In genomic region chr12:14284189-14284722, GRCh38 we compare ENCODE assay signal across 9 cellular contexts.
DNase-seq lines count a peak whose midpoint lies in the region; ATAC-seq, FAIRE-seq and TF ChIP-seq lines count a peak whose summit lies in the region.
"Had no signal": no experiment of that assay in that cellular context is flagged by ENCODE, and none has a peak within 500 bp of the region (broad histone marks: within the 10 kb centered on the region; RNA-seq: fewer than 3 reads in every experiment).

No MANE protein-coding gene starts in this region.

- peaks cover 10% of the 10 kb centered on the region for H3K9me3 ChIP-seq in HUES48 (ENCODE audit: control insufficient read depth, insufficient read depth, low read length)
- peaks cover 0 to 2% of the 10 kb centered on the region in 2 donors for H3K9me3 ChIP-seq in kidney (ENCODE audit: control insufficient read depth in 1 of 2, low read length in 2 of 2)

- ATAC-seq in GM21381 (IDR thresholded peaks at IDR 0.05; ENCODE audit: unreplicated experiment) (peak; percentile 68), GM21360 (IDR thresholded peaks at IDR 0.05; ENCODE audit: unreplicated experiment) (no peak)

- H3K4me1 ChIP-seq in HUES48 (ENCODE audit: control insufficient read depth, insufficient read depth, low read length) (peaks cover 24% of the 10 kb centered on the region), kidney (ENCODE audit: control insufficient read depth in 1 of 2, insufficient read depth in 1 of 2, low read depth in 1 of 2, low read length in 2 of 2) (no peaks in the 10 kb centered on the region)

- DNase-seq in GM10248 (ENCODE audit: extremely low spot score) = peak; percentile 55
- DNase-seq in kidney = peak; percentile 81
- no peak for DNase-seq in NCI-H2227 (lab: John Stamatoyannopoulos, UW; ENCODE audit: unreplicated experiment)
- no peak for DNase-seq in NCI-H2081 (lab: John Stamatoyannopoulos, UW)
- DNase-seq in activated CD8-positive, alpha-beta memory T cell treated with anti-CD3 and anti-CD28 coated beads, Interleukin-2, amount 50 U/mL, for 4 hours = no peak

- FAIRE-seq in kidney (lab: Jason Lieb, UNC) = no peak

- H3K27ac ChIP-seq in HUES48 (ENCODE audit: low read depth, low read length) (peak overlapping the region; percentile 94), kidney (ENCODE audit: low read depth in 2 of 2, low read length in 2 of 2) (no peak overlapping the region)
- H3K27ac ChIP-seq: epithelial cell of prostate had no signal

- H3K4me3 ChIP-seq in HUES48 (ENCODE audit: low read depth, low read length) (peak overlapping the region; percentile 25), kidney (ENCODE audit: low read length in 2 of 2) (no peak overlapping the region)

- POLR2A ChIA-PET in GM10248 (lab: Yijun Ruan, JAX) = interaction anchor here (1.0 kb wide), 1 partner anchor 82 kb away, joined by 4 read pairs; the partner anchor contains the start of gene ATF7IP

- intact Hi-C loops in kidney (cut with DNase I) = no loop called here

- TF ChIP-seq CTCF in GM10248 (IDR thresholded peaks at IDR 0.05; ENCODE audit: control extremely low read depth, extremely low read depth, low read depth, missing control alignments) (peak; percentile 6), kidney (IDR thresholded peaks at IDR 0.05; ENCODE audit: borderline replicate concordance, extremely low read depth, insufficient read depth) (no peak)

- CTCF ChIA-PET in GM10248 (lab: Yijun Ruan, JAX) = interaction anchor here (0.6 to 1.6 kb wide), 10 partner anchors 9 to 191 kb away, joined by 3 to 6 read pairs (median 4); partner anchors contain the start of gene ATF7IP

- H3K36me3 ChIP-seq in HUES48 (ENCODE audit: control insufficient read depth, insufficient read depth, low read length) (no peaks in the 10 kb centered on the region), kidney (ENCODE audit: control insufficient read depth in 1 of 2, insufficient read depth in 2 of 2, low read length in 2 of 2) (no peaks in the 10 kb centered on the region)

- peaks cover 58% of the 10 kb centered on the region for H3K27me3 ChIP-seq in HUES48 (ENCODE audit: control insufficient read depth, insufficient read depth, low read length)

- H3K9ac ChIP-seq in HUES48 (ENCODE audit: low read depth, low read length) (0 out of 2 replicates have a peak overlapping the region, but pooled peaks have one; percentile 14), kidney (ENCODE audit: low read length in 2 of 2) (no peak overlapping the region)

Comparison
In these comparisons a context has a peak if more than half of its experiments do, and no peak if none do; other contexts are left out.
1. DNase-seq: peak in GM10248 (single experiment) and kidney (single experiment); none in NCI-H2227 (single experiment), NCI-H2081 (0 of 2) and activated CD8-positive, alpha-beta memory T cell treated with anti-CD3 and anti-CD28 coated beads, Interleukin-2, amount 50 U/mL, for 4 hours (single experiment).